Comparison of ENCODE assay signal across 20 cellular contexts in the genomic region with DNA sequence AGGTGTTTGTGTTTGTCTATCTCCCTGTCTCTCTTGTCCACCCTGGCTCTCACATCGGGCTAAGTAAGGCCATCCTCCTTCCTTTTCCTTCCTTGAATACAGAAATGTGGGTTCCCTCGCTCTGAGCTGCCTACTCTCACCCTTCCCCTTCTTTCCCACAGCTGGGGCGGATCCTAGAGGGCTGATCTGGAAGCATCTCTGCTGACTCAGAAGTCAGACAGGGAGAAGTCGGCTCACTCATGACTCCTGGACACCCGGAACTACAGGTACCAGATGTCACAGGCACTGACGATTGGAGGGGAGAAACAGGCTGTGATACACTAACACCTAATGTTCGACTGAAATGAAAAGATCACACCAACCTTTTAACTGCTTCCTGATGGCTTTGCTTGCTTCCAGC. TPM values are rescaled to one million over a fixed set of nuclear protein-coding genes. Genes with fewer than 3 reads are reported as not detected.
"Had no signal": no experiment of that assay in that cellular context is flagged by ENCODE, and none has a peak within 500 bp of the region (broad histone marks: within the 10 kb centered on the region; RNA-seq: fewer than 3 reads in every experiment).

No MANE protein-coding gene starts in this region.

- H3K27me3 ChIP-seq: brain microvascular endothelial cell, ovary, right lobe of liver, stomach had no signal

- FAIRE-seq: small intestine had no signal

- H3K27ac ChIP-seq: brain microvascular endothelial cell, esophagus muscularis mucosa, ovary, right lobe of liver, stomach had no signal

- DNase-seq: activated CD4-positive, alpha-beta T cell treated with anti-CD3 and anti-CD28 coated beads, Interleukin-2, amount 10 ng/mL, durations not matched to agents 24 days and 14 days; activated CD4-positive, CD25-positive, alpha-beta regulatory T cell; activated CD8-positive, alpha-beta T cell treated with anti-CD3 and anti-CD28 coated beads for 36 hours; activated naive CD4-positive, alpha-beta T cell; activated naive CD8-positive, alpha-beta T cell treated with anti-CD3 and anti-CD28 coated beads, Interleukin-2, amount 10 ng/mL, durations not matched to agents 7 days and 5 days; activated T-cell treated with anti-CD3 and anti-CD28 coated beads, Interleukin-2, amount 50 U/mL, for 1 hour; anterior cingulate cortex; brain microvascular endothelial cell; cortex of kidney; effector CD4-positive, alpha-beta T cell; left cardiac atrium; mesenchymal stem cell; naive thymus-derived CD4-positive, alpha-beta T cell; ovary; right lobe of liver; small intestine; stimulated activated CD4-positive, alpha-beta T cell treated with anti-CD3 and anti-CD28 coated beads, Interleukin-4, amount 100 ng/mL, for 1 hour; stomach; T-cell had no signal

- H3K4me3 ChIP-seq: esophagus muscularis mucosa, ovary, right lobe of liver, stomach had no signal

- H3K36me3 ChIP-seq: brain microvascular endothelial cell, ovary had no signal

- H3K9me3 ChIP-seq: esophagus muscularis mucosa, ovary, right lobe of liver, stomach had no signal

- H3K4me1 ChIP-seq: esophagus muscularis mucosa, right lobe of liver had no signal

RNA-seq across cellular contexts. Expression of gene PTPN3, which starts 41.3 kb away (rescaled TPM):
- total RNA-seq: activated naive CD8-positive, alpha-beta T cell treated with anti-CD3 and anti-CD28 coated beads, Interleukin-2, amount 10 ng/mL, durations not matched to agents 7 days and 5 days had no signal
- polyA plus RNA-seq: naive thymus-derived CD4-positive, alpha-beta T cell had no signal
